Comparison of ENCODE assay signal across 8 cellular contexts in genomic region chr3:15428539-15428938, GRCh38. TPM values are rescaled to one million over a fixed set of nuclear protein-coding genes. Genes with fewer than 3 reads are reported as not detected.
A peak's percentile ranks its signal among the peaks of the same experiment; 100 is the strongest.
DNase-seq lines count a peak whose midpoint lies in the region; ATAC-seq and TF ChIP-seq lines count a peak whose summit lies in the region.

No MANE protein-coding gene starts in this region.

- WGBS in liver: 9% methylated on average over 9 of the region's 9 CpGs
- 5% methylated on average over 9 of the region's 9 CpGs for WGBS in suprapubic skin

- H3K27me3 ChIP-seq in liver (ENCODE audit: control insufficient read depth in 4 of 4, insufficient read depth in 4 of 4, low read length in 3 of 4) (no peaks in the 10 kb centered on the region), suprapubic skin (no peaks in the 10 kb centered on the region)

- H3K9me3 ChIP-seq in liver (ENCODE audit: control insufficient read depth in 4 of 4, low read length in 3 of 4): no peaks in the 10 kb centered on the region
- no peaks in the 10 kb centered on the region for H3K9me3 ChIP-seq in suprapubic skin

- no peak for TF ChIP-seq POLR2A in NB4 (IDR thresholded peaks at IDR 0.05; ENCODE audit: extremely low read depth, insufficient read length)
- peak in 1 of 2 donors; percentile 25 for TF ChIP-seq POLR2A in suprapubic skin (IDR thresholded peaks at IDR 0.05)

- peak; percentile 64 for DNase-seq in EL
- peak; percentile 37 for DNase-seq in NB4 (ENCODE audit: low read depth)
- peak; percentile 14 for DNase-seq in astrocyte of the spinal cord (ENCODE audit: low read depth, low spot score)
- no peak for DNase-seq in suprapubic skin (ENCODE audit: low spot score in 2 of 2)
- DNase-seq in SKM-1 treated with dmso at 0.1 percent for 144 hours (lab: John Stamatoyannopoulos, UW; ENCODE audit: unreplicated experiment): no peak
- DNase-seq in activated CD4-positive, CD25-positive, alpha-beta regulatory T cell (lab: John Stamatoyannopoulos, UW): no peak

- in situ Hi-C loops in astrocyte of the spinal cord (cut with HindIII; ENCODE audit: low sequenced_read_pairs): no loop called here

- H3K4me1 ChIP-seq in liver (ENCODE audit: control insufficient read depth in 4 of 4, insufficient read depth in 4 of 4, low read length in 3 of 4) (peaks cover 0 to 50% (median 34%) of the 10 kb centered on the region in 4 donors), suprapubic skin (peaks cover 40% of the 10 kb centered on the region)

- ATAC-seq in GM18909 (IDR thresholded peaks at IDR 0.05; ENCODE audit: poor library complexity, unreplicated experiment): no peak

- H3K27ac ChIP-seq in liver (ENCODE audit: low read depth in 1 of 2, low read length in 2 of 2) (peak overlapping the region in 1 of 2 donors; percentile 87), suprapubic skin (peak overlapping the region; percentile 84)

- H3K4me3 ChIP-seq in NB4 (ENCODE audit: low read depth, low read length) (peak overlapping the region; percentile 90), astrocyte of the spinal cord (ENCODE audit: low read depth, low read length) (peak overlapping the region; percentile 85), liver (ENCODE audit: low read depth in 1 of 3, low read length in 3 of 3) (peak overlapping the region; percentile 74 to 94 (median 74)), suprapubic skin (peak overlapping the region; percentile 85)

- no peak for TF ChIP-seq EP300 in suprapubic skin (IDR thresholded peaks at IDR 0.05)

- no peak for TF ChIP-seq RAD21 in liver (IDR thresholded peaks at IDR 0.05)

- H3K9ac ChIP-seq in liver (ENCODE audit: low read depth in 1 of 2, low read length in 2 of 2): peak overlapping the region; percentile 23 to 85

- TF ChIP-seq CTCF in NB4 (IDR thresholded peaks at IDR 0.05; ENCODE audit: low read depth, low read length): no peak
- TF ChIP-seq CTCF in astrocyte of the spinal cord (IDR thresholded peaks at IDR 0.05; ENCODE audit: low read depth, low read length): no peak
- TF ChIP-seq CTCF in liver (IDR thresholded peaks at IDR 0.05; ENCODE audit: low read depth, low read length, missing input control): no peak
- no peak for TF ChIP-seq CTCF in suprapubic skin (IDR thresholded peaks at IDR 0.05)

- H3K36me3 ChIP-seq in liver (ENCODE audit: control insufficient read depth in 4 of 4, insufficient read depth in 3 of 4, low read depth in 1 of 4, low read length in 3 of 4) (peaks cover 0 to 27% (median 19%) of the 10 kb centered on the region in 4 donors), suprapubic skin (peaks cover 29% of the 10 kb centered on the region)

TF ChIP-seq in liver, 16 proteins besides CTCF, POLR2A, EP300 and RAD21:
- TF ChIP-seq FOXA1 (IDR thresholded peaks at IDR 0.05) (no peak), MAX (IDR thresholded peaks at IDR 0.05) (no peak), GABPA (IDR thresholded peaks at IDR 0.05 in 1 of 2, conservative IDR thresholded peaks at IDR 0.05 in 1 of 2) (no peak), YY1 (IDR thresholded peaks at IDR 0.05) (no peak), SP1 (IDR thresholded peaks at IDR 0.05) (no peak), HNF4G (IDR thresholded peaks at IDR 0.05) (no peak), EGR1 (IDR thresholded peaks at IDR 0.05; ENCODE audit: low read depth in 2 of 2) (no peak), TAF1 (conservative IDR thresholded peaks at IDR 0.05) (no peak), FOXA2 (IDR thresholded peaks at IDR 0.05) (no peak), ATF3 (IDR thresholded peaks at IDR 0.05) (no peak), REST (IDR thresholded peaks at IDR 0.05) (no peak), NR2F2 (IDR thresholded peaks at IDR 0.05) (no peak), ZBTB33 (IDR thresholded peaks at IDR 0.05) (no peak)

RNA-seq across cellular contexts. Expression of gene EAF1, which starts 1.1 kb away (rescaled TPM):
- 10 to 100 TPM; 12.6 to 15.0 TPM for total RNA-seq in liver
- polyA plus RNA-seq in liver: 10 to 100 TPM in 1 of 2 donors, 1 to 10 TPM in 1; 4.6 to 10.2 TPM
- 10 to 100 TPM; 33.4 to 52.3 (median 42.7) TPM for total RNA-seq in suprapubic skin

RNA-seq across cellular contexts. Expression of gene METTL6, which starts 1.2 kb away (rescaled TPM):
- total RNA-seq in liver (1 to 10 TPM; 8.7 to 9.1 TPM), suprapubic skin (10 to 100 TPM in 3 of 4 donors, 1 to 10 TPM in 1; 6.8 to 16.3 (median 12.0) TPM)
- 1 to 10 TPM; 2.0 to 3.1 TPM for polyA plus RNA-seq in liver

Comparison
In these comparisons a context has a peak if more than half of its experiments do, and no peak if none do; other contexts are left out.
1. DNase-seq: peak in EL (single experiment), NB4 (single experiment) and astrocyte of the spinal cord (single experiment); none in suprapubic skin (0 of 2), SKM-1 treated with dmso at 0.1 percent for 144 hours (single experiment) and activated CD4-positive, CD25-positive, alpha-beta regulatory T cell (0 of 4).
2. Peak in every context shown above with its lines, with median percentiles within 50 percentile points of each other: H3K4me3 ChIP-seq.